In the genomic region with DNA sequence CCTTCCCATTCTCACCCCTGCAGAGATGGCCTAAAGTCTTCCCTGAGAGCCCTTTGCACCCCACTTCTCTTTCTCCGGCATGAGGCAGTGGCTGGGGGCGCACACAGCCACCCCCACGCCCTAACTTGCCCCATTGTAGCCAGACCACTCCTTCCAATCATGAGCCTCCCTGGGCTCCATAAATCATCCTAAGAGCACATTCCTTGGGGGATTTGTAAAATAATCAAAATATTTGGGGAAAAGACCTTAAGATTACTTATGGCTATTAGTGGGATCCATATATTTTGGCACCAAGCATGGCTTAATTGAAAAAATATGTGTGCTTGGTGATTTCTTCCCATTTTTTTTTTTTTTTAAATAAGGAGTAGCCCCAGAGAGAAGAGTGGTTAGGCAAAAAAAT, we compare ENCODE assay signal across 1 cellular context.
TF ChIP-seq lines count a peak whose summit lies in the region.

No MANE protein-coding gene starts in this region.

TF ChIP-seq in endothelial cell of umbilical vein, 7 proteins besides CTCF, POLR2A, EP300 and RAD21:
- TF ChIP-seq POLR2AphosphoS5 (IDR thresholded peaks at IDR 0.05; ENCODE audit: insufficient read depth, low read depth, low read length) (no peak), FOS (IDR thresholded peaks at IDR 0.05; ENCODE audit: borderline replicate concordance, insufficient read depth, low read length) (no peak), GATA2 (IDR thresholded peaks at IDR 0.05; ENCODE audit: insufficient read depth, insufficient read length, low read depth, low read length) (no peak), MYC (IDR thresholded peaks at IDR 0.05; ENCODE audit: low read depth, low read length) (no peak), JUN (IDR thresholded peaks at IDR 0.05; ENCODE audit: borderline replicate concordance, insufficient read depth, insufficient read length, low read depth) (no peak), EZH2 (IDR thresholded peaks at IDR 0.05; ENCODE audit: borderline replicate concordance, low read depth, low read length, severe bottlenecking) (no peak)
- TF ChIP-seq, protein P1, sequence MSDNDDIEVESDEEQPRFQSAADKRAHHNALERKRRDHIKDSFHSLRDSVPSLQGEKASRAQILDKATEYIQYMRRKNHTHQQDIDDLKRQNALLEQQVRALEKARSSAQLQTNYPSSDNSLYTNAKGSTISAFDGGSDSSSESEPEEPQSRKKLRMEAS (IDR thresholded peaks at IDR 0.05; ENCODE audit: insufficient read depth, insufficient read length) = no peak
